15 cellular contexts compared by ENCODE assay signal in genomic region chr6:53235508-53235907, GRCh38.
"Had no signal": no experiment of that assay in that cellular context is flagged by ENCODE, and none has a peak within 500 bp of the region (broad histone marks: within the 10 kb centered on the region; RNA-seq: fewer than 3 reads in every experiment).

No MANE protein-coding gene starts in this region.

- H3K4me1 Mint-ChIP-seq: endodermal cell, neural progenitor cell, WTC11 had no signal

- H2AFZ ChIP-seq: neural progenitor cell had no signal

- DNase-seq: activated CD4-positive, alpha-beta T cell treated with anti-CD3 and anti-CD28 coated beads, Interleukin-2, amount 10 ng/mL, durations not matched to agents 24 days and 14 days; endodermal cell; gastrocnemius medialis; heart left ventricle; ovary; stimulated activated CD4-positive, alpha-beta T cell treated with anti-CD3 and anti-CD28 coated beads, Interleukin-2, amount 100 ng/mL, for 48 hours; stimulated activated naive CD4-positive, alpha-beta T cell; tibial artery had no signal

- H3K27ac ChIP-seq: ascending aorta, breast epithelium, gastrocnemius medialis, heart left ventricle, neural progenitor cell, ovary, SK-N-MC, tibial artery had no signal

- H3K4me1 ChIP-seq: ascending aorta, breast epithelium, gastrocnemius medialis, neural progenitor cell, tibial artery had no signal

- H3K9me3 ChIP-seq: ascending aorta, breast epithelium, gastrocnemius medialis, heart left ventricle, ovary, tibial artery had no signal

- H3K36me3 ChIP-seq: ascending aorta, breast epithelium, gastrocnemius medialis, heart left ventricle, neural progenitor cell, ovary, tibial artery had no signal

- H3K27me3 ChIP-seq: ascending aorta, breast epithelium, gastrocnemius medialis, heart left ventricle, neural progenitor cell, ovary, tibial artery had no signal

- ATAC-seq: gastrocnemius medialis, heart left ventricle, WTC11 had no signal

- H3K27me3 Mint-ChIP-seq: activated CD4-positive, alpha-beta T cell treated with anti-CD3 and anti-CD28 coated beads, Interleukin-2, amount 10 ng/mL, durations not matched to agents 24 days and 14 days; dendritic cell treated with granulocyte-macrophage colony-stimulating factor and Interleukin-4, amounts not matched to agents 40 ng/mL and 50 ng/mL, for 4 days had no signal

- H3K36me3 Mint-ChIP-seq: neural progenitor cell, WTC11 had no signal

- H3K4me3 Mint-ChIP-seq: activated T-helper 1 cell treated with anti-CD3 and anti-CD28 coated beads, Interleukin-12 subunit alpha, Interleukin-12 subunit beta, Interleukin-2, Interleukin-4 antibody, amounts not matched to agents 30 ng/mL and 10 ng/mL and 1 ng/mL, durations not matched to agents 14 hours and 24 hours and 36 hours; dendritic cell treated with granulocyte-macrophage colony-stimulating factor and Interleukin-4, amounts not matched to agents 40 ng/mL and 50 ng/mL, for 4 days; endodermal cell; neural progenitor cell; WTC11 had no signal

- H3K4me3 ChIP-seq: ascending aorta, breast epithelium, gastrocnemius medialis, heart left ventricle, neural progenitor cell, ovary, SK-N-MC, tibial artery had no signal

- H3K27ac Mint-ChIP-seq: activated T-helper 1 cell treated with anti-CD3 and anti-CD28 coated beads, Interleukin-12 subunit alpha, Interleukin-12 subunit beta, Interleukin-2, Interleukin-4 antibody, amounts not matched to agents 30 ng/mL and 10 ng/mL and 1 ng/mL, durations not matched to agents 14 hours and 24 hours and 36 hours; dendritic cell treated with granulocyte-macrophage colony-stimulating factor and Interleukin-4, amounts not matched to agents 40 ng/mL and 50 ng/mL, for 4 days; endodermal cell; neural progenitor cell; WTC11 had no signal

- H3K4me2 ChIP-seq: neural progenitor cell had no signal

- H3K9me3 Mint-ChIP-seq: neural progenitor cell had no signal
